15 cellular contexts compared by ENCODE assay signal in the genomic region with DNA sequence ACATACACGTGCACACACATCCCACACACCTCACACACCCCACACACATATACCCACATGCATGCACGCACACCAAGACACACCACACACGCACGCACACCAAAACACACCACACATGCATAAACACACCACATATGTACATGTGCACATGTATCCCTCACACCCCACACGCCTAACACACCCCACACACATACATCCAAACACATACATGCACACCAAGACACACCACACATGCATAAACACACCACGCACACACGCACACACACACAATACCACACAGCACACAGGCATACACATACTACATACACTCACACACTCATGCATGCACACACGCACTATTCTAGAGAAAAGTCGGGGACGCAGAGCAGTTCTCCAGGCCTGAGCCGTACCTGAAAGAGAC.
"Had no signal": no experiment of that assay in that cellular context is flagged by ENCODE, and none has a peak within 500 bp of the region (broad histone marks: within the 10 kb centered on the region; RNA-seq: fewer than 3 reads in every experiment).

No MANE protein-coding gene starts in this region.

- DNase-seq: activated gamma-delta T cell treated with Interleukin-2 at 50 U/mL for 16 hours; amniotic stem cell; dermis blood vessel endothelial cell; effector memory CD4-positive, alpha-beta T cell; esophagus squamous epithelium; nucleus accumbens; stimulated activated CD4-positive, alpha-beta T cell treated with anti-CD3 and anti-CD28 coated beads, Interleukin-12 subunit alpha, Interleukin-12 subunit beta, amount 100 ng/mL, for 4 hours; stimulated activated CD8-positive, alpha-beta memory T cell treated with anti-CD3 and anti-CD28 coated beads, Interleukin-4, amount 100 ng/mL, for 48 hours; stimulated activated naive CD4-positive, alpha-beta T cell; substantia nigra; tibial artery; uterus had no signal

- H3K9me3 ChIP-seq: esophagus squamous epithelium, tibial artery, uterus had no signal

- H3K36me3 ChIP-seq: cardiac muscle cell, esophagus squamous epithelium, tibial artery, uterus had no signal

- H3K27me3 ChIP-seq: cardiac muscle cell, esophagus squamous epithelium, tibial artery, uterus had no signal

- H3K27ac Mint-ChIP-seq: natural killer cell treated with Interleukin-12 subunit alpha and Interleukin-12 subunit beta and Interleukin-15 and Interleukin-18, amount 100 ng/mL, for 72 hours had no signal

- H3K4me3 Mint-ChIP-seq: natural killer cell treated with Interleukin-12 subunit alpha and Interleukin-12 subunit beta and Interleukin-15 and Interleukin-18, amount 100 ng/mL, for 72 hours had no signal

- H3K4me1 ChIP-seq: esophagus squamous epithelium, uterus had no signal

- H3K4me3 ChIP-seq: cardiac muscle cell, esophagus squamous epithelium, tibial artery, uterus had no signal

- ATAC-seq: natural killer cell treated with Interleukin-12 subunit alpha and Interleukin-12 subunit beta and Interleukin-15 and Interleukin-18, amount 100 ng/mL, for 72 hours had no signal

- H3K27ac ChIP-seq: cardiac muscle cell, esophagus squamous epithelium, tibial artery, uterus had no signal

- H3K36me3 Mint-ChIP-seq: activated naive CD4-positive, alpha-beta T cell treated with anti-CD3 and anti-CD28 coated beads, Interleukin-2, amount 50 U/mL, for 72 hours; natural killer cell treated with Interleukin-12 subunit alpha and Interleukin-12 subunit beta and Interleukin-15 and Interleukin-18, amount 100 ng/mL, for 72 hours had no signal

- H3K27me3 Mint-ChIP-seq: natural killer cell treated with Interleukin-12 subunit alpha and Interleukin-12 subunit beta and Interleukin-15 and Interleukin-18, amount 100 ng/mL, for 72 hours had no signal
